ENCODE assay signal across 24 cellular contexts in genomic region chr2:229836847-229837246, GRCh38.
A peak's percentile ranks its signal among the peaks of the same experiment; 100 is the strongest.
DNase-seq lines count a peak whose midpoint lies in the region; ATAC-seq and TF ChIP-seq lines count a peak whose summit lies in the region.
"Had no signal": no experiment of that assay in that cellular context is flagged by ENCODE, and none has a peak within 500 bp of the region (broad histone marks: within the 10 kb centered on the region; RNA-seq: fewer than 3 reads in every experiment).

No MANE protein-coding gene starts in this region.

- H3K9me3 Mint-ChIP-seq in activated naive CD8-positive, alpha-beta T cell treated with anti-CD3 and anti-CD28 coated beads, Interleukin-2, amount 10 ng/mL, durations not matched to agents 7 days and 5 days, result no peaks in the 10 kb centered on the region
- H3K9me3 Mint-ChIP-seq in activated naive CD8-positive, alpha-beta T cell treated with anti-CD3 and anti-CD28 coated beads for 36 hours, result no peaks in the 10 kb centered on the region
- H3K9me3 Mint-ChIP-seq in GM23338 (no peaks in the 10 kb centered on the region), chondrocyte (ENCODE audit: low read depth) (no peaks in the 10 kb centered on the region)
- H3K9me3 Mint-ChIP-seq: CD14-positive monocyte, HFFc6 had no signal

- no peaks in the 10 kb centered on the region for H4K20me1 ChIP-seq in GM23338 (replicated peaks; ENCODE audit: insufficient read depth)

- ATAC-seq in activated naive CD8-positive, alpha-beta T cell treated with anti-CD3 and anti-CD28 coated beads, Interleukin-2, amount 10 ng/mL, durations not matched to agents 7 days and 5 days (ENCODE audit: low read depth), result no peak
- ATAC-seq in GM23338, result no peak
- ATAC-seq: esophagus mucosa, left colon had no signal

- H3F3A ChIP-seq in GM23338 (replicated peaks; ENCODE audit: low read depth), result no peaks in the 10 kb centered on the region

- H3K27me3 Mint-ChIP-seq in activated naive CD8-positive, alpha-beta T cell treated with anti-CD3 and anti-CD28 coated beads, Interleukin-2, amount 10 ng/mL, durations not matched to agents 7 days and 5 days, result no peaks in the 10 kb centered on the region
- H3K27me3 Mint-ChIP-seq in activated naive CD8-positive, alpha-beta T cell treated with anti-CD3 and anti-CD28 coated beads for 36 hours, result no peaks in the 10 kb centered on the region
- H3K27me3 Mint-ChIP-seq in GM23338 (ENCODE audit: insufficient read depth, low read depth, poor library complexity) (no peaks in the 10 kb centered on the region), chondrocyte (ENCODE audit: low read depth) (no peaks in the 10 kb centered on the region)

- H3K27ac ChIP-seq in GM23338 (ENCODE audit: low read depth), result peak overlapping the region; percentile 81
- no peak overlapping the region for H3K27ac ChIP-seq in ascending aorta
- H3K27ac ChIP-seq: colonic mucosa, GM23248, hepatocyte, vagina had no signal

- no peak overlapping the region for H2AFZ ChIP-seq in GM23338
- H2AFZ ChIP-seq: GM23248, hepatocyte had no signal

- peaks cover 33% of the 10 kb centered on the region for H3K4me1 Mint-ChIP-seq in activated naive CD8-positive, alpha-beta T cell treated with anti-CD3 and anti-CD28 coated beads, Interleukin-2, amount 10 ng/mL, durations not matched to agents 7 days and 5 days
- H3K4me1 Mint-ChIP-seq in activated naive CD8-positive, alpha-beta T cell treated with anti-CD3 and anti-CD28 coated beads for 36 hours, result peaks cover 44% of the 10 kb centered on the region
- no peaks in the 10 kb centered on the region for H3K4me1 Mint-ChIP-seq in GM23338
- H3K4me1 Mint-ChIP-seq in chondrocyte (ENCODE audit: low read depth), result peaks cover 21% of the 10 kb centered on the region
- H3K4me1 Mint-ChIP-seq: CD14-positive monocyte had no signal

- intact Hi-C loops in ascending aorta (cut with DNase I), result no loop called here

- no peak overlapping the region for H3K4me2 ChIP-seq in GM23338
- H3K4me2 ChIP-seq: hepatocyte had no signal

- H3K36me3 ChIP-seq in GM23338 (ENCODE audit: insufficient read depth) (peaks cover 5% of the 10 kb centered on the region; the same call in 1 of the 2 replicates), ascending aorta (peaks cover 11 to 29% of the 10 kb centered on the region in 2 donors)

- H3K4me1 ChIP-seq in GM23338 (ENCODE audit: insufficient read depth), result no peaks in the 10 kb centered on the region
- no peaks in the 10 kb centered on the region for H3K4me1 ChIP-seq in ascending aorta

- no peaks in the 10 kb centered on the region for H3K9me3 ChIP-seq in ascending aorta
- H3K9me3 ChIP-seq: colonic mucosa, vagina had no signal

- peaks cover 16% of the 10 kb centered on the region; the same call in 1 of the 2 replicates for H3K79me2 ChIP-seq in GM23338 (replicated peaks; ENCODE audit: insufficient read depth)

- POLR2A ChIA-PET in activated naive CD8-positive, alpha-beta T cell treated with anti-CD3 and anti-CD28 coated beads, Interleukin-2, amount 10 ng/mL, durations not matched to agents 7 days and 5 days (lab: Charles Lee), result interaction anchor here (0.6 kb wide), 1 partner anchor 85 kb away, joined by 4 read pairs; no protein-coding TSS in a partner anchor

- peak overlapping the region; percentile 29 for H3K4me3 Mint-ChIP-seq in activated naive CD8-positive, alpha-beta T cell treated with anti-CD3 and anti-CD28 coated beads, Interleukin-2, amount 10 ng/mL, durations not matched to agents 7 days and 5 days
- no peak overlapping the region for H3K4me3 Mint-ChIP-seq in activated naive CD8-positive, alpha-beta T cell treated with anti-CD3 and anti-CD28 coated beads for 36 hours
- H3K4me3 Mint-ChIP-seq in GM23338 (no peak overlapping the region), chondrocyte (ENCODE audit: unreplicated experiment) (no peak overlapping the region)
- H3K4me3 Mint-ChIP-seq: CD14-positive monocyte, HFFc6 had no signal

- H3K4me3 ChIP-seq in GM23338 (no peak overlapping the region), ascending aorta (no peak overlapping the region)
- H3K4me3 ChIP-seq: colonic mucosa, GM23248, hepatocyte, vagina had no signal

- no peaks in the 10 kb centered on the region for H3K9me2 ChIP-seq in GM23338 (ENCODE audit: insufficient read depth)

- peaks cover 39% of the 10 kb centered on the region for H3K36me3 Mint-ChIP-seq in activated naive CD8-positive, alpha-beta T cell treated with anti-CD3 and anti-CD28 coated beads, Interleukin-2, amount 10 ng/mL, durations not matched to agents 7 days and 5 days
- peaks cover 39% of the 10 kb centered on the region for H3K36me3 Mint-ChIP-seq in activated naive CD8-positive, alpha-beta T cell treated with anti-CD3 and anti-CD28 coated beads for 36 hours
- H3K36me3 Mint-ChIP-seq in GM23338 (ENCODE audit: low read depth) (peaks cover 20% of the 10 kb centered on the region), chondrocyte (ENCODE audit: low read depth) (peaks cover 12% of the 10 kb centered on the region)

- DNase-seq in activated naive CD8-positive, alpha-beta T cell treated with anti-CD3 and anti-CD28 coated beads, Interleukin-2, amount 10 ng/mL, durations not matched to agents 7 days and 5 days, result no peak
- no peak for DNase-seq in activated naive CD8-positive, alpha-beta T cell treated with anti-CD3 and anti-CD28 coated beads for 36 hours
- DNase-seq in GM23338 (ENCODE audit: low spot score) (no peak), chondrocyte (ENCODE audit: low spot score) (no peak), pons (ENCODE audit: low spot score) (peak; percentile 64), cerebellar nuclear complex (lab: John Stamatoyannopoulos, UW) (no peak), ascending aorta (ENCODE audit: low spot score in 2 of 2) (no peak), HuH-7.5 (ENCODE audit: low spot score) (no peak)
- DNase-seq: activated CD4-positive, CD25-positive, alpha-beta regulatory T cell treated with anti-CD3 and anti-CD28 coated beads, Interleukin-2, amount 50 U/mL, for 72 hours; colonic mucosa; EL; GM23248; HFFc6; Kasumi-1; left colon; mammary epithelial cell; MV-4-11; NCI-H1436 treated with DMSO at 0.1 percent for 48 hours; NCI-H774; stimulated activated naive CD4-positive, alpha-beta T cell treated with Interleukin-2 at 50 U/mL for 16 hours had no signal

- H3K27ac Mint-ChIP-seq in activated naive CD8-positive, alpha-beta T cell treated with anti-CD3 and anti-CD28 coated beads, Interleukin-2, amount 10 ng/mL, durations not matched to agents 7 days and 5 days, result no peak overlapping the region
- H3K27ac Mint-ChIP-seq in activated naive CD8-positive, alpha-beta T cell treated with anti-CD3 and anti-CD28 coated beads for 36 hours, result no peak overlapping the region
- H3K27ac Mint-ChIP-seq in GM23338, result no peak overlapping the region
- peak overlapping the region; percentile 49 for H3K27ac Mint-ChIP-seq in chondrocyte (ENCODE audit: unreplicated experiment)
- H3K27ac Mint-ChIP-seq: CD14-positive monocyte had no signal

- H3K27me3 ChIP-seq in GM23338 (ENCODE audit: insufficient read depth) (no peaks in the 10 kb centered on the region), ascending aorta (no peaks in the 10 kb centered on the region)
- H3K27me3 ChIP-seq: colonic mucosa, hepatocyte, vagina had no signal

- TF ChIP-seq CTCF in GM23338 (conservative IDR thresholded peaks at IDR 0.05; ENCODE audit: low read depth in 2 of 2) (no peak), chondrocyte (IDR thresholded peaks at IDR 0.05) (no peak), ascending aorta (IDR thresholded peaks at IDR 0.05) (no peak)

TF ChIP-seq in GM23338, 12 proteins besides CTCF, POLR2A, EP300 and RAD21 (continues in another document):
- TF ChIP-seq STAT1 (IDR thresholded peaks at IDR 0.05; ENCODE audit: unreplicated experiment) (no peak), CREB1 (CRISPR knock-in tag; IDR thresholded peaks at IDR 0.05; ENCODE audit: low read depth) (no peak), REST (IDR thresholded peaks at IDR 0.05; ENCODE audit: unreplicated experiment) (no peak)
